8 cellular contexts compared by ENCODE assay signal in the genomic region with DNA sequence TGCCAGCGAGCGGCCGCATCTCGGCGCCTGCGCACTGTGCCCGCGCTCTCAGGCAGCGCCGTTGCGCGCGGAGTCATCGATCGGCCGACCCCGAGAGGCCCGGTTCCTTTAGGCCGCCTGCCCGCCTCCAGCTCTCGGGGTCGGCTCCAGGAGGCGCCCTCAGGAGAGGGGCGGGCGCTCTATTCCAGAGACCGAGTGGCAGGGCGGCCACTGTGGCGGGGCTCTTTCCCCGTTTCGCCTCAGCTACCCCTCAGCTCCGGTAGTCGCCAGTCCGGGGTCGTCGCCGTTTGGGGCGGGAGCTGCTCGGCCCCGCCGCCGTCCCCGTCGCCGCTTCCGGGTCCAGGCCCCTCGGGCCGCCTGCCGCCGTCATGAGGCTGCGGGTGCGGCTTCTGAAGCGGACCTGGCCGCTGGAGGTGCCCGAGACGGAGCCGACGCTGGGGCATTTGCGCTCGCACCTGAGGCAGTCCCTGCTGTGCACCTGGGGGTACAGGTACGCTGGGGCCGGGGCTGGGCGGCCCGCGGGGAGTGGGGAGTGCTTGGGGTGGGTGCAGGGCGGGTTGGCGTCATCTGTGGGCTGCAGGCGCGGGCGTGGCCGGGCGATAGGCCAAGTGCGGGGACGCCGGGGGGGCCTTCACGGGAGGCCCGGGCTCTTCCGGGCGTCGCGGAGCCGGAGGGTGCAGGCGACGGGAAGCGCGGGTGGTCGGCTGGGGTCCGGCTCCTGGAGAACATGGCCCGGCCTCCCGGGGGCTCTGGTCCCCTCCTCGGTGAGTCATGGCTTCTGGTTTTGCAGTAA. TPM values are rescaled to one million over a fixed set of nuclear protein-coding genes. Genes with fewer than 3 reads are reported as not detected.
DNase-seq lines count a peak whose midpoint lies in the region; FAIRE-seq and TF ChIP-seq lines count a peak whose summit lies in the region.

A gene (plus strand): TSS at position 177 of the 793 bp plus-strand sequence. CDS start 192 bp downstream, at position 369.

- no peaks in the 10 kb centered on the region for H3K9me3 Mint-ChIP-seq in neural crest cell

- no peak for FAIRE-seq in H54 (lab: Jason Lieb, UNC)

- H3K27me3 Mint-ChIP-seq in neural crest cell (ENCODE audit: low read depth), result peaks cover 4% of the 10 kb centered on the region

- H3K9ac ChIP-seq in ES-I3 (ENCODE audit: low read depth, low read length) (peak within 1 kb of the TSS; percentile 76), stomach smooth muscle (ENCODE audit: low read length in 2 of 2) (peak within 1 kb of the TSS; percentile 80 to 93)

- peak; percentile 47 for TF ChIP-seq POLR2A in H54 (IDR thresholded peaks at IDR 0.05; ENCODE audit: low read depth, low read length)

- H3K27ac ChIP-seq in stomach smooth muscle (ENCODE audit: low read length), result peak within 1 kb of the TSS; percentile 95

- H3K36me3 ChIP-seq in ES-I3 (ENCODE audit: insufficient read depth, low read length), result no peaks in the 10 kb centered on the region
- H3K36me3 ChIP-seq in MG63, result peaks cover 8% of the 10 kb centered on the region
- no peaks in the 10 kb centered on the region for H3K36me3 ChIP-seq in stomach smooth muscle (ENCODE audit: control insufficient read depth in 2 of 2, insufficient read depth in 2 of 2, low read length in 2 of 2)

- H3K36me3 Mint-ChIP-seq in neural crest cell (ENCODE audit: low read depth), result no peaks in the 10 kb centered on the region

- H3K9me3 ChIP-seq in ES-I3 (ENCODE audit: control insufficient read depth, insufficient read depth, low read length) (no peaks in the 10 kb centered on the region), MG63 (no peaks in the 10 kb centered on the region), stomach smooth muscle (ENCODE audit: control insufficient read depth in 2 of 2, low read length in 2 of 2) (no peaks in the 10 kb centered on the region)

- TF ChIP-seq CTCF in foreskin fibroblast (IDR thresholded peaks at IDR 0.05; ENCODE audit: low read depth, low read length), result peak; percentile 13
- TF ChIP-seq CTCF in neural crest cell (conservative IDR thresholded peaks at IDR 0.05), result peak; percentile 59

- peaks cover 22% of the 10 kb centered on the region for H3K4me1 Mint-ChIP-seq in neural crest cell

- H3K4me1 ChIP-seq in ES-I3 (ENCODE audit: insufficient read depth, low read length), result no peaks in the 10 kb centered on the region
- H3K4me1 ChIP-seq in stomach smooth muscle (ENCODE audit: control insufficient read depth, insufficient read depth, low read length), result peaks cover 11% of the 10 kb centered on the region

- H3K4me3 ChIP-seq in MG63 (peak within 1 kb of the TSS; percentile 81), foreskin fibroblast (ENCODE audit: low read depth in 1 of 2, low read length in 2 of 2) (peak within 1 kb of the TSS; percentile 70 to 87), stomach smooth muscle (ENCODE audit: low read length in 2 of 2) (peak within 1 kb of the TSS; percentile 85 to 88)

- peak within 1 kb of the TSS; percentile 83 for H3K27ac Mint-ChIP-seq in neural crest cell (ENCODE audit: unreplicated experiment)

- H3K4me3 Mint-ChIP-seq in neural crest cell, result peak within 1 kb of the TSS; percentile 92

- DNase-seq in H54 (ENCODE audit: insufficient read length, low spot score), result peak; percentile 64
- DNase-seq in MG63, result peak; percentile 90
- peak; percentile 68 for DNase-seq in SIG-M5 treated with dmso at 0.1 percent for 504 hours (lab: John Stamatoyannopoulos, UW; ENCODE audit: unreplicated experiment)
- peak; percentile 81 for DNase-seq in activated gamma-delta T cell treated with Interleukin-2 at 50 U/mL for 16 hours
- peak; percentile 92 to 98 for DNase-seq in foreskin fibroblast
- DNase-seq in neural crest cell (ENCODE audit: low read depth, low spot score), result peak; percentile 85

- H3K27me3 ChIP-seq in MG63 (peaks cover 5% of the 10 kb centered on the region; the same call in 1 of the 2 replicates), stomach smooth muscle (ENCODE audit: control insufficient read depth in 1 of 2, insufficient read depth in 2 of 2, low read length in 2 of 2) (peaks cover 0 to 2% of the 10 kb centered on the region in 2 donors)

RNA-seq across cellular contexts. Expression of the gene that starts here (rescaled TPM):
- total RNA-seq in MG63 (2014; rRNA removed; shearing (Covaris generic); ENCODE audit: low replicate concordance), result 66.8 and 97.9 TPM in 2 replicates
- total RNA-seq in neural crest cell, result 82.0 and 82.8 TPM in 2 replicates

Comparison
In these comparisons a context has a peak if more than half of its experiments do, and no peak if none do; other contexts are left out.
1. Peak in every context shown above with its lines: DNase-seq, H3K4me3 ChIP-seq and H3K27ac ChIP-seq.